ENCODE assay signal across 24 cellular contexts in the genomic region with DNA sequence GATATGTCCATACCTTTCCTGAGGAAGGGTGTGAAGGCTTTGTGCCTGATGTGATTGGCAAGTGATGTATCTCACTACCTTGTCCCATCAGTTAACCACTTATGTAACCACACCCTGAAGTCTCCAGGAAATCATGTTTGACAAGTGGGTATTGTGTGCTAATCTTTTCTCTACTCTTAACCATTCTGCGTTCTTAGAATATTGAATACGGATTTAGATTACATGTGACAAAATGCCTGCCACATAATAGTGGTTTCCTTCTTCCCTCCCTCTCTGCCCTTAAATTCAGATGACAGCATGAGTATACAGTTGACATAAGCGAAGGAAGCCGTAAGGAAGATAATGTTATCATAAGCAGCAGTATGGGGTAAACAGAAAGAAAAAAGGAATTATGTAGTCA.
"Had no signal": no experiment of that assay in that cellular context is flagged by ENCODE, and none has a peak within 500 bp of the region (broad histone marks: within the 10 kb centered on the region; RNA-seq: fewer than 3 reads in every experiment).

No MANE protein-coding gene starts in this region.

- H3K9me3 Mint-ChIP-seq: activated B cell treated with CpG ODN at 0.5 μM for 24 hours; activated CD4-positive, alpha-beta memory T cell treated with anti-CD3 and anti-CD28 coated beads, Interleukin-2, amount 10 ng/mL, durations not matched to agents 7 days and 5 days; activated naive CD4-positive, alpha-beta T cell treated with anti-CD3 and anti-CD28 coated beads, Interleukin-2, amount 50 U/mL, for 24 hours; activated T-cell treated with anti-CD3 and anti-CD28 coated beads, Interleukin-2, amount 50 U/mL, for 24 hours; memory B cell; naive B cell; stimulated activated effector memory CD8-positive, alpha-beta T cell treated with anti-CD3 and anti-CD28 coated beads, Interleukin-12 subunit alpha, Interleukin-12 subunit beta, amount 100 ng/mL, for 72 hours had no signal

- H3K27ac ChIP-seq: cardiac muscle cell, gastroesophageal sphincter, heart left ventricle, left ventricle myocardium inferior, prostate gland, SJCRH30, skin epidermis, thoracic aorta had no signal

- H3K27ac Mint-ChIP-seq: activated B cell treated with CpG ODN at 0.5 μM for 24 hours; activated CD4-positive, alpha-beta memory T cell treated with anti-CD3 and anti-CD28 coated beads, Interleukin-2, amount 10 ng/mL, durations not matched to agents 7 days and 5 days; activated naive CD4-positive, alpha-beta T cell treated with anti-CD3 and anti-CD28 coated beads, Interleukin-2, amount 50 U/mL, for 24 hours; activated T-cell treated with anti-CD3 and anti-CD28 coated beads, Interleukin-2, amount 50 U/mL, for 24 hours; memory B cell; stimulated activated effector memory CD8-positive, alpha-beta T cell treated with anti-CD3 and anti-CD28 coated beads, Interleukin-12 subunit alpha, Interleukin-12 subunit beta, amount 100 ng/mL, for 72 hours had no signal

- H3K4me1 Mint-ChIP-seq: activated B cell treated with CpG ODN at 0.5 μM for 24 hours, memory B cell, naive B cell had no signal

- H3K27me3 Mint-ChIP-seq: activated B cell treated with CpG ODN at 0.5 μM for 24 hours; activated CD4-positive, alpha-beta memory T cell treated with anti-CD3 and anti-CD28 coated beads, Interleukin-2, amount 10 ng/mL, durations not matched to agents 7 days and 5 days; activated naive CD4-positive, alpha-beta T cell treated with anti-CD3 and anti-CD28 coated beads, Interleukin-2, amount 50 U/mL, for 24 hours; activated T-cell treated with anti-CD3 and anti-CD28 coated beads, Interleukin-2, amount 50 U/mL, for 24 hours; memory B cell; naive B cell had no signal

- H3K27me3 ChIP-seq: cardiac muscle cell, gastroesophageal sphincter, heart left ventricle, SJCRH30 had no signal

- FAIRE-seq: colon, endometrium had no signal

- ATAC-seq: gastroesophageal sphincter; heart left ventricle; mucosa of descending colon; stimulated activated effector memory CD8-positive, alpha-beta T cell treated with anti-CD3 and anti-CD28 coated beads, Interleukin-12 subunit alpha, Interleukin-12 subunit beta, amount 100 ng/mL, for 72 hours had no signal

- H3K4me3 Mint-ChIP-seq: activated B cell treated with CpG ODN at 0.5 μM for 24 hours; activated CD4-positive, alpha-beta memory T cell treated with anti-CD3 and anti-CD28 coated beads, Interleukin-2, amount 10 ng/mL, durations not matched to agents 7 days and 5 days; activated naive CD4-positive, alpha-beta T cell treated with anti-CD3 and anti-CD28 coated beads, Interleukin-2, amount 50 U/mL, for 24 hours; activated T-cell treated with anti-CD3 and anti-CD28 coated beads, Interleukin-2, amount 50 U/mL, for 24 hours; memory B cell; naive B cell; stimulated activated effector memory CD8-positive, alpha-beta T cell treated with anti-CD3 and anti-CD28 coated beads, Interleukin-12 subunit alpha, Interleukin-12 subunit beta, amount 100 ng/mL, for 72 hours had no signal

- DNase-seq: activated B cell treated with CpG ODN at 0.5 μM for 24 hours; activated CD4-positive, alpha-beta memory T cell treated with anti-CD3 and anti-CD28 coated beads, Interleukin-2, amount 10 ng/mL, durations not matched to agents 7 days and 5 days; activated CD4-positive, alpha-beta T cell treated with anti-CD3 and anti-CD28 coated beads for 48 hours; activated effector memory CD4-positive, alpha-beta T cell treated with Interleukin-2 at 50 U/mL for 16 hours; activated T-cell treated with anti-CD3 and anti-CD28 coated beads, Interleukin-2, amount 50 U/mL, for 24 hours; amniotic stem cell; heart left ventricle; kidney glomerular epithelial cell; left ventricle myocardium inferior; mucosa of descending colon; naive B cell; right cardiac atrium; SJCRH30; stimulated activated CD4-positive, alpha-beta T cell treated with anti-CD3 and anti-CD28 coated beads, Interleukin-4, amount 100 ng/mL, for 24 hours had no signal

- H3K4me3 ChIP-seq: cardiac muscle cell, gastroesophageal sphincter, heart left ventricle, left ventricle myocardium inferior, mucosa of descending colon, prostate gland, SJCRH30, skin epidermis, thoracic aorta had no signal

- H3K9me3 ChIP-seq: gastroesophageal sphincter, heart left ventricle, left ventricle myocardium inferior, mucosa of descending colon, prostate gland, SJCRH30, thoracic aorta had no signal
